In genomic region chr4:48813984-48814383, GRCh38 we compare ENCODE assay signal across 10 cellular contexts. TPM values are rescaled to one million over a fixed set of nuclear protein-coding genes. Genes with fewer than 3 reads are reported as not detected.
DNase-seq lines count a peak whose midpoint lies in the region; ATAC-seq and TF ChIP-seq lines count a peak whose summit lies in the region.
"Had no signal": no experiment of that assay in that cellular context is flagged by ENCODE, and none has a peak within 500 bp of the region (broad histone marks: within the 10 kb centered on the region; RNA-seq: fewer than 3 reads in every experiment).

No MANE protein-coding gene starts in this region.

- no peak for TF ChIP-seq POLR2A in vagina (IDR thresholded peaks at IDR 0.05)

- intact Hi-C loops in vagina (cut with DNase I) = no loop called here

- H3K9me3 ChIP-seq in vagina = no peaks in the 10 kb centered on the region
- H3K9me3 ChIP-seq: BLaER1 had no signal

- TF ChIP-seq CTCF in GM12865 (IDR thresholded peaks at IDR 0.05; ENCODE audit: insufficient read depth, low read depth, low read length, missing control alignments) = no peak
- no peak for TF ChIP-seq CTCF in mesothelial cell of epicardium (IDR thresholded peaks at IDR 0.05; ENCODE audit: unreplicated experiment)
- TF ChIP-seq CTCF in vagina (IDR thresholded peaks at IDR 0.05) = no peak

- DNase-seq in GM12865 (ENCODE audit: low read depth) = peak; percentile 78
- peak; percentile 7 for DNase-seq in NCI-H510A (lab: John Stamatoyannopoulos, UW)
- no peak for DNase-seq in mesothelial cell of epicardium (ENCODE audit: low spot score in 2 of 2, unreplicated experiment in 2 of 2)
- DNase-seq in SW480 (ENCODE audit: low spot score) = no peak
- no peak for DNase-seq in effector memory CD8-positive, alpha-beta T cell
- no peak for DNase-seq in vagina (ENCODE audit: extremely low spot score in 2 of 2)
- DNase-seq: activated naive CD4-positive, alpha-beta T cell treated with anti-CD3 and anti-CD28 coated beads, Interleukin-2, amount 10 ng/mL, durations not matched to agents 7 days and 5 days had no signal

- H3K36me3 Mint-ChIP-seq in mesothelial cell of epicardium = no peaks in the 10 kb centered on the region
- H3K36me3 Mint-ChIP-seq in effector memory CD8-positive, alpha-beta T cell (ENCODE audit: insufficient read depth) = no peaks in the 10 kb centered on the region
- H3K36me3 Mint-ChIP-seq: activated naive CD4-positive, alpha-beta T cell treated with anti-CD3 and anti-CD28 coated beads, Interleukin-2, amount 10 ng/mL, durations not matched to agents 7 days and 5 days had no signal

- no peak overlapping the region for H3K27ac Mint-ChIP-seq in mesothelial cell of epicardium
- H3K27ac Mint-ChIP-seq in effector memory CD8-positive, alpha-beta T cell = no peak overlapping the region
- H3K27ac Mint-ChIP-seq: activated naive CD4-positive, alpha-beta T cell treated with anti-CD3 and anti-CD28 coated beads, Interleukin-2, amount 10 ng/mL, durations not matched to agents 7 days and 5 days had no signal

- H3K9me3 Mint-ChIP-seq in mesothelial cell of epicardium = peaks cover under 1% of the 10 kb centered on the region
- H3K9me3 Mint-ChIP-seq in effector memory CD8-positive, alpha-beta T cell = no peaks in the 10 kb centered on the region
- H3K9me3 Mint-ChIP-seq: activated naive CD4-positive, alpha-beta T cell treated with anti-CD3 and anti-CD28 coated beads, Interleukin-2, amount 10 ng/mL, durations not matched to agents 7 days and 5 days had no signal

- H3K4me1 Mint-ChIP-seq in mesothelial cell of epicardium = peaks cover 2% of the 10 kb centered on the region
- no peaks in the 10 kb centered on the region for H3K4me1 Mint-ChIP-seq in effector memory CD8-positive, alpha-beta T cell (ENCODE audit: low read depth in 2 of 2)

- H3K4me3 ChIP-seq in GM12865 (ENCODE audit: low read depth, low read length) (no peak overlapping the region), vagina (no peak overlapping the region)
- H3K4me3 ChIP-seq: BLaER1 had no signal

- no peaks in the 10 kb centered on the region for H3K27me3 ChIP-seq in vagina
- H3K27me3 ChIP-seq: BLaER1 had no signal

- H3K4me3 Mint-ChIP-seq in mesothelial cell of epicardium = no peak overlapping the region
- no peak overlapping the region for H3K4me3 Mint-ChIP-seq in effector memory CD8-positive, alpha-beta T cell
- H3K4me3 Mint-ChIP-seq: activated naive CD4-positive, alpha-beta T cell treated with anti-CD3 and anti-CD28 coated beads, Interleukin-2, amount 10 ng/mL, durations not matched to agents 7 days and 5 days had no signal

- H3K27me3 Mint-ChIP-seq in mesothelial cell of epicardium (ENCODE audit: low read depth) = no peaks in the 10 kb centered on the region
- H3K27me3 Mint-ChIP-seq in effector memory CD8-positive, alpha-beta T cell = peaks cover 13 to 35% of the 10 kb centered on the region in 2 donors

- H3K27ac ChIP-seq in vagina = no peak overlapping the region
- H3K27ac ChIP-seq: BLaER1 had no signal

- no peaks in the 10 kb centered on the region for H3K36me3 ChIP-seq in vagina
- H3K36me3 ChIP-seq: BLaER1 had no signal

- no peaks in the 10 kb centered on the region for H3K4me1 ChIP-seq in vagina

- ATAC-seq in GM21367 (IDR thresholded peaks at IDR 0.05; ENCODE audit: unreplicated experiment) (peak; percentile 45), HG03342 (IDR thresholded peaks at IDR 0.05; ENCODE audit: unreplicated experiment) (peak; percentile 83)
- ATAC-seq in effector memory CD8-positive, alpha-beta T cell (replicated peaks) = no peak

RNA-seq across cellular contexts. Expression of gene OCIAD1, which starts 16.9 kb away (rescaled TPM):
- total RNA-seq in mesothelial cell of epicardium (143 to 149 TPM (median 146 TPM) in 3 replicates), vagina (72.4 TPM)

RNA-seq across cellular contexts. Expression of gene FRYL, which starts 33.9 kb away (rescaled TPM):
- total RNA-seq in mesothelial cell of epicardium = 55.5 to 57.0 TPM (median 56.8 TPM) in 3 replicates
- 51.8 TPM for total RNA-seq in vagina

Comparison
In these comparisons a context has a peak if more than half of its experiments do, and no peak if none do; other contexts are left out.
1. DNase-seq: peak in GM12865 (single experiment) and NCI-H510A (single experiment); none in mesothelial cell of epicardium (0 of 2), SW480 (single experiment), effector memory CD8-positive, alpha-beta T cell (0 of 3) and vagina (0 of 2).